12 cellular contexts compared by ENCODE assay signal in the genomic region with DNA sequence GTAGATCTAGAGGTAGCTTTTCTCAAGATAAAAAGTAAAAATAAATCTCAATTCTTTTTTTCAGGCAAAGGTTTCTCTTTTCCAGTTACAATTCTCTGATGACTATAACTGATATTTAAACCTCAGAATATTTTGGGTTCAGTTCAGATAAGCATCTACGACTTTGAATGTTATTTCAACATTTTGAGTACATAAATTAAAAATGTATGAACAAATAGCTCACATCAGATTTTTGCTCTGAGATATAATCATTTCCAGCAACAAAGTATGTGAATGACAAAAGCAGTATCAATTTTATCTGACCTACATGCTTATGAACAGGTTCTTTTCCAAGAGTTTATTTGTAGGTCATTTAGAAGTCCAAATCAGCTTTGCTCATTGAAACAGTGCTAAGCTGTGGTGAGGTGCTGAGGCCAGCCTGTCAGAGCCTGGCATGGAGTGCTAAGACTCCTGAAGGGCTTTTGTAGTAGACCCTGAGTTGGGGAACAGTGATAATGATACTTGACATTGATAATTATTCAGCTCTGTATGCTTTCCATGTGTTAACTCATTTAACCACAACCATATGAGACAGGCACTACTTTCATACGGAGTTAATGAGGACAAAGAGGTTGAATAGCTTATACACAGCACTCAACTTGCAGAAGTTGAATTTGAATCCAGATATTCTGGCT.
"Had no signal": no experiment of that assay in that cellular context is flagged by ENCODE, and none has a peak within 500 bp of the region (broad histone marks: within the 10 kb centered on the region; RNA-seq: fewer than 3 reads in every experiment).

No MANE protein-coding gene starts in this region.

- H2AFZ ChIP-seq: neural progenitor cell had no signal

- DNase-seq: activated CD4-positive, alpha-beta memory T cell treated with anti-CD3 and anti-CD28 coated beads for 36 hours; activated gamma-delta T cell treated with Interleukin-2 at 50 U/mL for 16 hours; activated T-cell treated with anti-CD3 and anti-CD28 coated beads, Interleukin-2, amount 50 U/mL, for 48 hours; caudate nucleus; cortex of kidney; effector CD8-positive, alpha-beta T cell; left ventricle myocardium superior; ovary; substantia nigra had no signal

- H3K4me3 Mint-ChIP-seq: activated CD4-positive, alpha-beta memory T cell treated with anti-CD3 and anti-CD28 coated beads for 36 hours; neural progenitor cell; stimulated activated memory B cell treated with anti-CD40 and anti-IgM and Interleukin-4, amounts not matched to agents 10 μg/mL and 1 μg/mL and 100 μg/mL, for 72 hours had no signal

- H3K27ac Mint-ChIP-seq: activated CD4-positive, alpha-beta memory T cell treated with anti-CD3 and anti-CD28 coated beads for 36 hours; neural progenitor cell; stimulated activated memory B cell treated with anti-CD40 and anti-IgM and Interleukin-4, amounts not matched to agents 10 μg/mL and 1 μg/mL and 100 μg/mL, for 72 hours had no signal

- H3K4me3 ChIP-seq: neural progenitor cell, ovary, skin epidermis had no signal

- H3K9me3 Mint-ChIP-seq: activated CD4-positive, alpha-beta memory T cell treated with anti-CD3 and anti-CD28 coated beads for 36 hours had no signal

- H3K9ac ChIP-seq: neural progenitor cell had no signal

- H3K9me3 ChIP-seq: ovary had no signal

- H3K27me3 Mint-ChIP-seq: activated CD4-positive, alpha-beta memory T cell treated with anti-CD3 and anti-CD28 coated beads for 36 hours; stimulated activated memory B cell treated with anti-CD40 and anti-IgM and Interleukin-4, amounts not matched to agents 10 μg/mL and 1 μg/mL and 100 μg/mL, for 72 hours had no signal

- H3K4me2 ChIP-seq: neural progenitor cell had no signal

- H3K27me3 ChIP-seq: neural progenitor cell, ovary had no signal

- H3K27ac ChIP-seq: neural progenitor cell, ovary had no signal

- H3K36me3 Mint-ChIP-seq: activated CD4-positive, alpha-beta memory T cell treated with anti-CD3 and anti-CD28 coated beads for 36 hours; stimulated activated memory B cell treated with anti-CD40 and anti-IgM and Interleukin-4, amounts not matched to agents 10 μg/mL and 1 μg/mL and 100 μg/mL, for 72 hours had no signal

- H3K36me3 ChIP-seq: neural progenitor cell, ovary had no signal

- H3K4me1 Mint-ChIP-seq: stimulated activated memory B cell treated with anti-CD40 and anti-IgM and Interleukin-4, amounts not matched to agents 10 μg/mL and 1 μg/mL and 100 μg/mL, for 72 hours had no signal
